2 cellular contexts compared by ENCODE assay signal in the genomic region with DNA sequence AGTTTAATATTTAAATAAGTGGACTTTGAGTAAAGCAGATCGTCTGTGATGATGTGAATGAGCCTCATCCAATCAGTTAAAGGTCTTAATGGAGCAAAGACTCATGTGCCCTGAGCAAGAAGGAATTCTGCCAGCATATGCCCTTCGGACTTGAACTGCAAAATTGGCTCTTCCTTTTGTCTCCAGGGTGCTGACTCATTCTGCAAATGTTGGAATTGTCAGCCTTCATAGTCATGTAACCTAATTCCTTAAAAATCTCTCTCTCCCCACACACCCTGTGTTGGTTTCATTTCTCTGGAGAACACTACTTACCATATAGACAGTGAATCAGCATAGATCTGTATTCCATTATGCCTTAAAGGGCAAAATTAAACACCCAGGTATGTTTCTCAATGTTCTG.
TF ChIP-seq lines count a peak whose summit lies in the region.

No MANE protein-coding gene starts in this region.

TF ChIP-seq in HCT116, 20 proteins besides CTCF, POLR2A, EP300 and RAD21 (continued from another document):
- TF ChIP-seq JUND (IDR thresholded peaks at IDR 0.05) (no peak), CBX3 (IDR thresholded peaks at IDR 0.05; ENCODE audit: low read depth) (no peak), ZNF274 (IDR thresholded peaks at IDR 0.05; ENCODE audit: low read depth, low read length) (no peak)
- TF ChIP-seq, protein P1, sequence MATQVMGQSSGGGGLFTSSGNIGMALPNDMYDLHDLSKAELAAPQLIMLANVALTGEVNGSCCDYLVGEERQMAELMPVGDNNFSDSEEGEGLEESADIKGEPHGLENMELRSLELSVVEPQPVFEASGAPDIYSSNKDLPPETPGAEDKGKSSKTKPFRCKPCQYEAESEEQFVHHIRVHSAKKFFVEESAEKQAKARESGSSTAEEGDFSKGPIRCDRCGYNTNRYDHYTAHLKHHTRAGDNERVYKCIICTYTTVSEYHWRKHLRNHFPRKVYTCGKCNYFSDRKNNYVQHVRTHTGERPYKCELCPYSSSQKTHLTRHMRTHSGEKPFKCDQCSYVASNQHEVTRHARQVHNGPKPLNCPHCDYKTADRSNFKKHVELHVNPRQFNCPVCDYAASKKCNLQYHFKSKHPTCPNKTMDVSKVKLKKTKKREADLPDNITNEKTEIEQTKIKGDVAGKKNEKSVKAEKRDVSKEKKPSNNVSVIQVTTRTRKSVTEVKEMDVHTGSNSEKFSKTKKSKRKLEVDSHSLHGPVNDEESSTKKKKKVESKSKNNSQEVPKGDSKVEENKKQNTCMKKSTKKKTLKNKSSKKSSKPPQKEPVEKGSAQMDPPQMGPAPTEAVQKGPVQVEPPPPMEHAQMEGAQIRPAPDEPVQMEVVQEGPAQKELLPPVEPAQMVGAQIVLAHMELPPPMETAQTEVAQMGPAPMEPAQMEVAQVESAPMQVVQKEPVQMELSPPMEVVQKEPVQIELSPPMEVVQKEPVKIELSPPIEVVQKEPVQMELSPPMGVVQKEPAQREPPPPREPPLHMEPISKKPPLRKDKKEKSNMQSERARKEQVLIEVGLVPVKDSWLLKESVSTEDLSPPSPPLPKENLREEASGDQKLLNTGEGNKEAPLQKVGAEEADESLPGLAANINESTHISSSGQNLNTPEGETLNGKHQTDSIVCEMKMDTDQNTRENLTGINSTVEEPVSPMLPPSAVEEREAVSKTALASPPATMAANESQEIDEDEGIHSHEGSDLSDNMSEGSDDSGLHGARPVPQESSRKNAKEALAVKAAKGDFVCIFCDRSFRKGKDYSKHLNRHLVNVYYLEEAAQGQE (IDR thresholded peaks at IDR 0.05; ENCODE audit: low read depth): no peak
- TF ChIP-seq, protein P2, sequence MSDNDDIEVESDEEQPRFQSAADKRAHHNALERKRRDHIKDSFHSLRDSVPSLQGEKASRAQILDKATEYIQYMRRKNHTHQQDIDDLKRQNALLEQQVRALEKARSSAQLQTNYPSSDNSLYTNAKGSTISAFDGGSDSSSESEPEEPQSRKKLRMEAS (IDR thresholded peaks at IDR 0.05): no peak

TF ChIP-seq in SK-N-SH treated with all-trans-retinoic acid at 6 μM for 48 hours, 23 proteins besides CTCF, POLR2A, EP300 and RAD21 (continued from another document):
- TF ChIP-seq ZFP3 (CRISPR knock-in tag; IDR thresholded peaks at IDR 0.05) (no peak), SNAI2 (CRISPR knock-in tag; IDR thresholded peaks at IDR 0.05) (no peak), ISL1 (CRISPR knock-in tag; IDR thresholded peaks at IDR 0.05) (no peak), ZC3H10 (CRISPR knock-in tag; IDR thresholded peaks at IDR 0.05) (no peak), ZNF565 (CRISPR knock-in tag; conservative IDR thresholded peaks at IDR 0.05; ENCODE audit: low read depth) (no peak), TOX (CRISPR knock-in tag; IDR thresholded peaks at IDR 0.05; ENCODE audit: borderline replicate concordance) (no peak; the same call in 1 of the 2 replicates), GLIS3 (CRISPR knock-in tag; IDR thresholded peaks at IDR 0.05) (no peak), BACH2 (CRISPR knock-in tag; IDR thresholded peaks at IDR 0.05; ENCODE audit: borderline replicate concordance) (no peak), ESRRG (CRISPR knock-in tag; IDR thresholded peaks at IDR 0.05) (no peak), OSR1 (CRISPR knock-in tag; IDR thresholded peaks at IDR 0.05) (no peak)
- TF ChIP-seq, protein P3, sequence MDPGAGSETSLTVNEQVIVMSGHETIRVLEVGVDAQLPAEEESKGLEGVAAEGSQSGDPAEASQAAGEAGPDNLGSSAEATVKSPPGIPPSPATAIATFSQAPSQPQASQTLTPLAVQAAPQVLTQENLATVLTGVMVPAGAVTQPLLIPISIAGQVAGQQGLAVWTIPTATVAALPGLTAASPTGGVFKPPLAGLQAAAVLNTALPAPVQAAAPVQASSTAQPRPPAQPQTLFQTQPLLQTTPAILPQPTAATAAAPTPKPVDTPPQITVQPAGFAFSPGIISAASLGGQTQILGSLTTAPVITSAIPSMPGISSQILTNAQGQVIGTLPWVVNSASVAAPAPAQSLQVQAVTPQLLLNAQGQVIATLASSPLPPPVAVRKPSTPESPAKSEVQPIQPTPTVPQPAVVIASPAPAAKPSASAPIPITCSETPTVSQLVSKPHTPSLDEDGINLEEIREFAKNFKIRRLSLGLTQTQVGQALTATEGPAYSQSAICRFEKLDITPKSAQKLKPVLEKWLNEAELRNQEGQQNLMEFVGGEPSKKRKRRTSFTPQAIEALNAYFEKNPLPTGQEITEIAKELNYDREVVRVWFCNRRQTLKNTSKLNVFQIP (CRISPR knock-in tag; IDR thresholded peaks at IDR 0.05; ENCODE audit: borderline replicate concordance, low read depth): no peak
- TF ChIP-seq, protein P4, sequence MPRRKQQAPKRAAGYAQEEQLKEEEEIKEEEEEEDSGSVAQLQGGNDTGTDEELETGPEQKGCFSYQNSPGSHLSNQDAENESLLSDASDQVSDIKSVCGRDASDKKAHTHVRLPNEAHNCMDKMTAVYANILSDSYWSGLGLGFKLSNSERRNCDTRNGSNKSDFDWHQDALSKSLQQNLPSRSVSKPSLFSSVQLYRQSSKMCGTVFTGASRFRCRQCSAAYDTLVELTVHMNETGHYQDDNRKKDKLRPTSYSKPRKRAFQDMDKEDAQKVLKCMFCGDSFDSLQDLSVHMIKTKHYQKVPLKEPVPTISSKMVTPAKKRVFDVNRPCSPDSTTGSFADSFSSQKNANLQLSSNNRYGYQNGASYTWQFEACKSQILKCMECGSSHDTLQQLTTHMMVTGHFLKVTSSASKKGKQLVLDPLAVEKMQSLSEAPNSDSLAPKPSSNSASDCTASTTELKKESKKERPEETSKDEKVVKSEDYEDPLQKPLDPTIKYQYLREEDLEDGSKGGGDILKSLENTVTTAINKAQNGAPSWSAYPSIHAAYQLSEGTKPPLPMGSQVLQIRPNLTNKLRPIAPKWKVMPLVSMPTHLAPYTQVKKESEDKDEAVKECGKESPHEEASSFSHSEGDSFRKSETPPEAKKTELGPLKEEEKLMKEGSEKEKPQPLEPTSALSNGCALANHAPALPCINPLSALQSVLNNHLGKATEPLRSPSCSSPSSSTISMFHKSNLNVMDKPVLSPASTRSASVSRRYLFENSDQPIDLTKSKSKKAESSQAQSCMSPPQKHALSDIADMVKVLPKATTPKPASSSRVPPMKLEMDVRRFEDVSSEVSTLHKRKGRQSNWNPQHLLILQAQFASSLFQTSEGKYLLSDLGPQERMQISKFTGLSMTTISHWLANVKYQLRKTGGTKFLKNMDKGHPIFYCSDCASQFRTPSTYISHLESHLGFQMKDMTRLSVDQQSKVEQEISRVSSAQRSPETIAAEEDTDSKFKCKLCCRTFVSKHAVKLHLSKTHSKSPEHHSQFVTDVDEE (CRISPR knock-in tag; IDR thresholded peaks at IDR 0.05): no peak
- TF ChIP-seq, protein P5, sequence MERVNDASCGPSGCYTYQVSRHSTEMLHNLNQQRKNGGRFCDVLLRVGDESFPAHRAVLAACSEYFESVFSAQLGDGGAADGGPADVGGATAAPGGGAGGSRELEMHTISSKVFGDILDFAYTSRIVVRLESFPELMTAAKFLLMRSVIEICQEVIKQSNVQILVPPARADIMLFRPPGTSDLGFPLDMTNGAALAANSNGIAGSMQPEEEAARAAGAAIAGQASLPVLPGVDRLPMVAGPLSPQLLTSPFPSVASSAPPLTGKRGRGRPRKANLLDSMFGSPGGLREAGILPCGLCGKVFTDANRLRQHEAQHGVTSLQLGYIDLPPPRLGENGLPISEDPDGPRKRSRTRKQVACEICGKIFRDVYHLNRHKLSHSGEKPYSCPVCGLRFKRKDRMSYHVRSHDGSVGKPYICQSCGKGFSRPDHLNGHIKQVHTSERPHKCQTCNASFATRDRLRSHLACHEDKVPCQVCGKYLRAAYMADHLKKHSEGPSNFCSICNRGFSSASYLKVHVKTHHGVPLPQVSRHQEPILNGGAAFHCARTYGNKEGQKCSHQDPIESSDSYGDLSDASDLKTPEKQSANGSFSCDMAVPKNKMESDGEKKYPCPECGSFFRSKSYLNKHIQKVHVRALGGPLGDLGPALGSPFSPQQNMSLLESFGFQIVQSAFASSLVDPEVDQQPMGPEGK (CRISPR knock-in tag; IDR thresholded peaks at IDR 0.05; ENCODE audit: borderline replicate concordance): no peak
- TF ChIP-seq, protein P6, sequence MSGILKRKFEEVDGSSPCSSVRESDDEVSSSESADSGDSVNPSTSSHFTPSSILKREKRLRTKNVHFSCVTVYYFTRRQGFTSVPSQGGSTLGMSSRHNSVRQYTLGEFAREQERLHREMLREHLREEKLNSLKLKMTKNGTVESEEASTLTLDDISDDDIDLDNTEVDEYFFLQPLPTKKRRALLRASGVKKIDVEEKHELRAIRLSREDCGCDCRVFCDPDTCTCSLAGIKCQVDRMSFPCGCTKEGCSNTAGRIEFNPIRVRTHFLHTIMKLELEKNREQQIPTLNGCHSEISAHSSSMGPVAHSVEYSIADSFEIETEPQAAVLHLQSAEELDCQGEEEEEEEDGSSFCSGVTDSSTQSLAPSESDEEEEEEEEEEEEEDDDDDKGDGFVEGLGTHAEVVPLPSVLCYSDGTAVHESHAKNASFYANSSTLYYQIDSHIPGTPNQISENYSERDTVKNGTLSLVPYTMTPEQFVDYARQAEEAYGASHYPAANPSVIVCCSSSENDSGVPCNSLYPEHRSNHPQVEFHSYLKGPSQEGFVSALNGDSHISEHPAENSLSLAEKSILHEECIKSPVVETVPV (CRISPR knock-in tag; IDR thresholded peaks at IDR 0.05): no peak
